ENCODE assay signal across 1 cellular context in the genomic region with DNA sequence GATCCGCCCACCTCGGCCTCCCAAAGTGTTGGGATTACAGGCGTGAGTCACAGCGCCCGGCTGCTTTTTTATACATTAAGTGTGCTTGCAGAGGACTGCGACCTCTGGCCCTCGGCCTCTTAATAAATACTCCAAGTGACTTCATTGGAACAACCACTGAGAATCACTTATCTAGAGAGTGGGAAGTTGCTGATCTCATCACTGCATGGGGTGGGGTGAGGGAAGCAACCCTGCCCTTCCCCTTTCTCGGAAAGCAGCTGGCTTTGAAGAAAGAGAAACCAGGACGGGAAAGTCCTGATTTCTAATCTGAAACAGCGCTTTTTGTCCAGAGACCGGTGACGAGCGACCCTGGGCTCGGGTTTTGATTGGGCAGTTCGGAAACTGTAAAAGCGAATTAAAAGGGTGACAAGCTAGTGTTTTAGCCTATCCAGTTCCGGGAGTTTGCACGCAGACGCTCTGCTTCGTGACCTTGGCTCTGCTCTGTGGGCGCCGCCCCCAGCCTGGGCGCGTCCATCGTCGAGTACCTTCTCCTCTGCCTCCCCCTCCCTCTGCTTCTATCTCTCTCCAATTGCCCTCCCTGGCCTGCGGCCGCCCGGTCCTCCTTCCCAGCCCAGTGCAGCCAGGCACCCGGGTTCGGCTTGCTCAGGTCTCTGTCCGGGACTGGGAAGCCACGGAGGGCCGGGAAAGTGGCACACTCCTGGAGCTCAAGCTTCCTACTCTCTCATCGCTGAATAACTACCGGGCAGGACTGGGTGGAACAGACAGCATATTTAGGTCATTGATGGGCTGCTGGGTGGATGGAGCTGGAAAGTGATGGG.
TF ChIP-seq lines count a peak whose summit lies in the region.

No MANE protein-coding gene starts in this region.

TF ChIP-seq in IMR-90, 13 proteins besides CTCF, POLR2A, EP300 and RAD21 (continued from another document):
- 0 out of 2 replicates have a peak, but pooled peaks have one; percentile 0 for TF ChIP-seq CEBPB (IDR thresholded peaks at IDR 0.05; ENCODE audit: low read depth, low read length)
- TF ChIP-seq, protein P1, sequence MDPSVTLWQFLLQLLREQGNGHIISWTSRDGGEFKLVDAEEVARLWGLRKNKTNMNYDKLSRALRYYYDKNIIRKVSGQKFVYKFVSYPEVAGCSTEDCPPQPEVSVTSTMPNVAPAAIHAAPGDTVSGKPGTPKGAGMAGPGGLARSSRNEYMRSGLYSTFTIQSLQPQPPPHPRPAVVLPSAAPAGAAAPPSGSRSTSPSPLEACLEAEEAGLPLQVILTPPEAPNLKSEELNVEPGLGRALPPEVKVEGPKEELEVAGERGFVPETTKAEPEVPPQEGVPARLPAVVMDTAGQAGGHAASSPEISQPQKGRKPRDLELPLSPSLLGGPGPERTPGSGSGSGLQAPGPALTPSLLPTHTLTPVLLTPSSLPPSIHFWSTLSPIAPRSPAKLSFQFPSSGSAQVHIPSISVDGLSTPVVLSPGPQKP (IDR thresholded peaks at IDR 0.05; ENCODE audit: borderline replicate concordance, low read depth, low read length) = no peak
- peak; percentile 70 for TF ChIP-seq FOS (IDR thresholded peaks at IDR 0.05; ENCODE audit: low read depth, low read length)
- peak; percentile 67; the same call in 1 of the 2 replicates for TF ChIP-seq NFE2L2 (IDR thresholded peaks at IDR 0.05; ENCODE audit: low read depth, low read length)
- no peak; the same call in 1 of the 2 replicates for TF ChIP-seq CHD1 (IDR thresholded peaks at IDR 0.05; ENCODE audit: low read depth, low read length)
- no peak; the same call in 1 of the 2 replicates for TF ChIP-seq BHLHE40 (IDR thresholded peaks at IDR 0.05; ENCODE audit: low read depth, low read length)
- peak; percentile 57; the same call in 1 of the 2 replicates for TF ChIP-seq USF2 (IDR thresholded peaks at IDR 0.05; ENCODE audit: low read depth, low read length)
